In genomic region chr15:83011271-83012037, GRCh38 we compare ENCODE assay signal across 8 cellular contexts. TPM values are rescaled to one million over a fixed set of nuclear protein-coding genes. Genes with fewer than 3 reads are reported as not detected.
A peak's percentile ranks its signal among the peaks of the same experiment; 100 is the strongest.
DNase-seq lines count a peak whose midpoint lies in the region; ATAC-seq and TF ChIP-seq lines count a peak whose summit lies in the region.

C15orf40 (minus strand) TSS chr15:83011639; CDS start chr15:83011607, 32 bp downstream.

- peak within 1 kb of the TSS; percentile 65 to 87 for H3K27ac ChIP-seq in coronary artery

- intact Hi-C loops in activated CD4-positive, alpha-beta T cell treated with anti-CD3 and anti-CD28 coated beads, Interleukin-2, amount 10 ng/mL, durations not matched to agents 24 days and 14 days (cut with micrococcal nuclease) = loop anchor here (1.0 to 5.0 kb wide), 9 partner anchors 55 to 547 kb away; partner anchors contain the start of genes BTBD1, HDGFL3 and TM6SF1
- intact Hi-C loops in left colon (cut with DNase I, micrococcal nuclease) = loop anchor here in 1 of 2 donors (10.0 kb wide), 1 partner anchor 477 kb away; no protein-coding TSS in a partner anchor

- ATAC-seq in HG03457 (IDR thresholded peaks at IDR 0.05; ENCODE audit: unreplicated experiment) (peak; percentile 77), left colon (peak; percentile 98)

- H3K27me3 Mint-ChIP-seq in activated CD4-positive, alpha-beta T cell treated with anti-CD3 and anti-CD28 coated beads, Interleukin-2, amount 10 ng/mL, durations not matched to agents 24 days and 14 days = no peaks in the 10 kb centered on the region

- peak within 1 kb of the TSS; percentile 94 for H3K27ac Mint-ChIP-seq in activated CD4-positive, alpha-beta T cell treated with anti-CD3 and anti-CD28 coated beads, Interleukin-2, amount 10 ng/mL, durations not matched to agents 24 days and 14 days

- H3K9me3 Mint-ChIP-seq in activated CD4-positive, alpha-beta T cell treated with anti-CD3 and anti-CD28 coated beads, Interleukin-2, amount 10 ng/mL, durations not matched to agents 24 days and 14 days = no peaks in the 10 kb centered on the region

- peaks cover 39% of the 10 kb centered on the region for H3K36me3 Mint-ChIP-seq in activated CD4-positive, alpha-beta T cell treated with anti-CD3 and anti-CD28 coated beads, Interleukin-2, amount 10 ng/mL, durations not matched to agents 24 days and 14 days (ENCODE audit: low read depth)

- H3K4me3 Mint-ChIP-seq in activated CD4-positive, alpha-beta T cell treated with anti-CD3 and anti-CD28 coated beads, Interleukin-2, amount 10 ng/mL, durations not matched to agents 24 days and 14 days = peak within 1 kb of the TSS; percentile 89

- DNase-seq in C1 segment of cervical spinal cord (lab: John Stamatoyannopoulos, UW) (peak; percentile 25 to 93 (median 82)), GM19240 (ENCODE audit: insufficient read length, low spot score) (peak; percentile 87), NCI-H510A treated with DMSO at 0.1 percent for 48 hours (lab: John Stamatoyannopoulos, UW) (peak; percentile 78), coronary artery (ENCODE audit: low spot score) (peak; percentile 88), left colon (peak; percentile 90 to 92)
- peak; percentile 96 for DNase-seq in activated CD4-positive, alpha-beta T cell treated with anti-CD3 and anti-CD28 coated beads, Interleukin-2, amount 10 ng/mL, durations not matched to agents 24 days and 14 days
- peak; percentile 85 for DNase-seq in stimulated activated CD4-positive, alpha-beta T cell treated with anti-CD3 and anti-CD28 coated beads, Interleukin-1b, Interleukin-23, amount 100 ng/mL, for 48 hours

- peak within 1 kb of the TSS; percentile 85 for H3K4me3 ChIP-seq in coronary artery

- TF ChIP-seq CTCF in coronary artery (IDR thresholded peaks at IDR 0.05) = peak; percentile 42

- peaks cover 40% of the 10 kb centered on the region for H3K4me1 Mint-ChIP-seq in activated CD4-positive, alpha-beta T cell treated with anti-CD3 and anti-CD28 coated beads, Interleukin-2, amount 10 ng/mL, durations not matched to agents 24 days and 14 days

RNA-seq across cellular contexts. Expression of gene C15orf40, which starts in this region (rescaled TPM):
- total RNA-seq in activated CD4-positive, alpha-beta T cell treated with anti-CD3 and anti-CD28 coated beads, Interleukin-2, amount 10 ng/mL, durations not matched to agents 24 days and 14 days = 23.6 and 30.8 TPM in 2 replicates
- total RNA-seq in left colon = 10 to 100 TPM; 22.4 to 22.7 TPM

Comparison
In these comparisons a context has a peak if more than half of its experiments do, and no peak if none do; other contexts are left out.
1. Peak in every context shown above with its lines: DNase-seq, ATAC-seq, H3K4me3 ChIP-seq and H3K27ac ChIP-seq.